ENCODE assay signal across 21 cellular contexts in genomic region chr11:28114116-28114515, GRCh38. TPM values are rescaled to one million over a fixed set of nuclear protein-coding genes. Genes with fewer than 3 reads are reported as not detected.
A peak's percentile ranks its signal among the peaks of the same experiment; 100 is the strongest.
DNase-seq lines count a peak whose midpoint lies in the region; ATAC-seq, FAIRE-seq and TF ChIP-seq lines count a peak whose summit lies in the region.
"Had no signal": no experiment of that assay in that cellular context is flagged by ENCODE, and none has a peak within 500 bp of the region (broad histone marks: within the 10 kb centered on the region; RNA-seq: fewer than 3 reads in every experiment).

No MANE protein-coding gene starts in this region.

- no peak for TF ChIP-seq RAD21 in A549 (conservative IDR thresholded peaks at IDR 0.05 in 1 of 2, IDR thresholded peaks at IDR 0.05 in 1 of 2)
- no peak for TF ChIP-seq RAD21 in IMR-90 (IDR thresholded peaks at IDR 0.05; ENCODE audit: low read length)
- TF ChIP-seq RAD21 in K562 (CRISPR knock-in tag; conservative IDR thresholded peaks at IDR 0.05 in 1 of 2, IDR thresholded peaks at IDR 0.05 in 1 of 2) = no peak

- no peak for DNase-seq in A549 (ENCODE audit: low read depth in 1 of 2, low spot score in 1 of 2)
- no peak for DNase-seq in DND-41
- no peak for DNase-seq in IMR-90
- DNase-seq in K562 (ENCODE audit: extremely low read depth in 1 of 4, low spot score in 3 of 4) = no peak
- DNase-seq in AG08396 (ENCODE audit: low spot score) = no peak
- DNase-seq in left ventricle myocardium superior = no peak
- DNase-seq in NCI-H2227 treated with DMSO at 0.1 percent for 48 hours (lab: John Stamatoyannopoulos, UW) = no peak
- DNase-seq: 8988T; CD4-positive, CD25-positive, alpha-beta regulatory T cell; CD8-positive, alpha-beta memory T cell; DMS 273 treated with DMSO at 0.1 percent for 48 hours; DMS79; GF-D8; GM23248; H9 had no signal

- dilution Hi-C loops in IMR-90 (cut with HindIII; ENCODE audit: low sequenced_read_pairs, unreplicated experiment) = no loop called here

- no peak overlapping the region for H3K23ac ChIP-seq in IMR-90 (ENCODE audit: low read depth, low read length)

- intact Hi-C loops in IMR-90 (cut with micrococcal nuclease) (loop anchor here (5.0 kb wide), 1 partner anchor 1058 kb away; no protein-coding TSS in a partner anchor), K562 (cut with micrococcal nuclease) (no loop called here), left ventricle myocardium superior (cut with micrococcal nuclease) (no loop called here)

- H2BK120ac ChIP-seq in IMR-90 (ENCODE audit: low read depth, low read length) = no peak overlapping the region

- H3K9me3 ChIP-seq in A549 (no peaks in the 10 kb centered on the region), DND-41 (ENCODE audit: insufficient read depth, low read length, severe bottlenecking) (no peaks in the 10 kb centered on the region), IMR-90 (ENCODE audit: control insufficient read depth, insufficient read depth, low read length) (no peaks in the 10 kb centered on the region), K562 (replicated peaks; ENCODE audit: control insufficient read depth, insufficient read depth, low read depth, low read length) (no peaks in the 10 kb centered on the region)
- H3K9me3 ChIP-seq: BLaER1 had no signal

- no peaks in the 10 kb centered on the region for H4K20me1 ChIP-seq in DND-41 (ENCODE audit: insufficient read depth, low read length)
- H4K20me1 ChIP-seq in IMR-90 (ENCODE audit: insufficient read depth, low read length) = no peaks in the 10 kb centered on the region
- H4K20me1 ChIP-seq in K562 (replicated peaks; ENCODE audit: control insufficient read depth, insufficient read depth, low read length) = no peaks in the 10 kb centered on the region
- H4K20me1 ChIP-seq: BLaER1 had no signal

- H2AFZ ChIP-seq in DND-41 (ENCODE audit: low read depth, low read length) = no peak overlapping the region
- H2AFZ ChIP-seq in IMR-90 (replicated peaks; ENCODE audit: low read length, poor library complexity) = no peak overlapping the region
- no peak overlapping the region for H2AFZ ChIP-seq in K562 (ENCODE audit: low read depth, low read length)
- H2AFZ ChIP-seq: GM23248 had no signal

- POLR2A ChIA-PET in A549 (lab: Yijun Ruan, JAX) (no interaction called here), IMR-90 (lab: Charles Lee; ENCODE audit: unreplicated experiment) (no interaction called here), K562 (lab: Yijun Ruan, JAX) (no interaction called here)

- H3K56ac ChIP-seq in IMR-90 (ENCODE audit: extremely low read depth, insufficient read depth, low read length) = no peak overlapping the region

- CTCF ChIA-PET in A549 (lab: Yijun Ruan, JAX) (no interaction called here), IMR-90 (lab: Yijun Ruan, JAX) (no interaction called here), K562 (lab: Yijun Ruan, JAX; ENCODE audit: low intra/inter-chr PET ratio) (interaction anchor here (0.5 to 0.6 kb wide), 2 partner anchors 14 to 904 kb away, joined by 3 read pairs; no protein-coding TSS in a partner anchor)

- H2BK5ac ChIP-seq in IMR-90 (ENCODE audit: low read depth, low read length, poor library complexity, severe bottlenecking) = no peak overlapping the region

- peaks cover 25% of the 10 kb centered on the region for H3K36me3 ChIP-seq in DND-41 (ENCODE audit: insufficient read depth, low read length)
- peaks cover 3% of the 10 kb centered on the region for H3K36me3 ChIP-seq in IMR-90 (ENCODE audit: control insufficient read depth, insufficient read depth, low read length)
- peaks cover 40% of the 10 kb centered on the region for H3K36me3 ChIP-seq in K562 (ENCODE audit: control insufficient read depth, insufficient read depth, low read length)

- H3K9me1 ChIP-seq in IMR-90 (ENCODE audit: insufficient read depth, low read length) = peaks cover 3% of the 10 kb centered on the region; the same call in 1 of the 2 replicates
- H3K9me1 ChIP-seq in K562 (ENCODE audit: control insufficient read depth, insufficient read depth, low read length) = no peaks in the 10 kb centered on the region

- no peak for FAIRE-seq in A549 (lab: Jason Lieb, UNC)
- FAIRE-seq in K562 (lab: Jason Lieb, UNC) = no peak
- FAIRE-seq: D721Med, GM12891, GM18507 had no signal

- H2BK15ac ChIP-seq in IMR-90 (ENCODE audit: low read depth, low read length) = no peak overlapping the region

- H4K91ac ChIP-seq in IMR-90 (ENCODE audit: insufficient read depth, low read depth, low read length) = no peak overlapping the region

- no peak overlapping the region for H2AK9ac ChIP-seq in IMR-90 (replicated peaks; ENCODE audit: low read depth, low read length, poor library complexity)

- TF ChIP-seq POLR2A in A549 (IDR thresholded peaks at IDR 0.05; ENCODE audit: low read length) = no peak
- no peak for TF ChIP-seq POLR2A in IMR-90 (IDR thresholded peaks at IDR 0.05; ENCODE audit: low read depth, low read length)
- no peak for TF ChIP-seq POLR2A in K562 (conservative IDR thresholded peaks at IDR 0.05)

- H3K4me3 ChIP-seq in A549 = no peak overlapping the region
- no peak overlapping the region for H3K4me3 ChIP-seq in DND-41 (ENCODE audit: low read depth in 1 of 2, low read length in 2 of 2)
- H3K4me3 ChIP-seq in IMR-90 (ENCODE audit: insufficient read depth, low read depth, low read length) = no peak overlapping the region
- no peak overlapping the region for H3K4me3 ChIP-seq in K562
- H3K4me3 ChIP-seq: BLaER1, GM23248 had no signal

- no peak overlapping the region for H2BK20ac ChIP-seq in IMR-90 (ENCODE audit: low read depth, low read length)

- H4K5ac ChIP-seq in IMR-90 (ENCODE audit: low read depth, low read length) = no peak overlapping the region

- H3K27ac ChIP-seq in A549 (no peak overlapping the region), DND-41 (ENCODE audit: low read length) (no peak overlapping the region), IMR-90 (ENCODE audit: insufficient read depth, low read length) (no peak overlapping the region), K562 (ENCODE audit: extremely low read depth, low read depth, low read length) (no peak overlapping the region)
- H3K27ac ChIP-seq: BLaER1, C4-2B, GM23248 had no signal

- ATAC-seq in A549 (no peak), DND-41 (ENCODE audit: insufficient read depth, low read depth) (no peak), IMR-90 (ENCODE audit: low read depth) (no peak), K562 (no peak), left ventricle myocardium superior (no peak)
- ATAC-seq: HCT116 had no signal

- H3K9ac ChIP-seq in DND-41 (ENCODE audit: low read depth, low read length) (no peak overlapping the region), IMR-90 (ENCODE audit: low read depth, low read length) (no peak overlapping the region), K562 (ENCODE audit: insufficient read depth in 1 of 2, low read depth in 2 of 2, low read length in 2 of 2) (no peak overlapping the region)
- H3K9ac ChIP-seq: BLaER1, GM23248 had no signal

- WGBS in A549 (ENCODE audit: missing lambda C conversion rate) = 90% methylated on average over 4 of the region's 4 CpGs
- WGBS in IMR-90 (ENCODE audit: extremely low coverage in 2 of 2, insufficient read length in 1 of 2), 2 experiments = 100% methylated on average over 1 of the region's 4 CpGs; no CpG with 5 or more reads in 1 of the 2 experiments
- 97% methylated on average over 4 of the region's 4 CpGs for WGBS in K562 (ENCODE audit: insufficient coverage, low coverage, missing lambda C conversion rate)

- H3K14ac ChIP-seq in IMR-90 (replicated peaks; ENCODE audit: low read depth, low read length) = no peak overlapping the region

- H3K4me2 ChIP-seq in A549 (no peak overlapping the region), DND-41 (ENCODE audit: insufficient read depth, low read length) (peak overlapping the region; percentile 6; the same call in 1 of the 2 replicates), IMR-90 (ENCODE audit: low read depth, low read length) (no peak overlapping the region), K562 (ENCODE audit: insufficient read depth, low read length) (no peak overlapping the region)
- H3K4me2 ChIP-seq: BLaER1 had no signal

- H3K4ac ChIP-seq in IMR-90 (ENCODE audit: low read depth, low read length) = no peak overlapping the region

- in situ Hi-C loops in IMR-90 (cut with MboI; ENCODE audit: low sequenced_read_pairs) = no loop called here
- in situ Hi-C loops in K562 (cut with MboI) = no loop called here

- H3K4me1 ChIP-seq in A549 (peaks cover 31% of the 10 kb centered on the region), DND-41 (ENCODE audit: insufficient read depth, low read length) (peaks cover 30% of the 10 kb centered on the region), IMR-90 (ENCODE audit: control insufficient read depth, insufficient read depth, low read length) (no peaks in the 10 kb centered on the region; the same call in 1 of the 2 replicates), K562 (replicated peaks in 1 of 2; ENCODE audit: control insufficient read depth in 2 of 2, insufficient read depth in 2 of 2, low read length in 2 of 2) (no peaks in the 10 kb centered on the region; a peak in 1 of 5 replicates)

- no peak overlapping the region for H3K18ac ChIP-seq in IMR-90 (ENCODE audit: low read depth, low read length)

- H3K79me1 ChIP-seq in IMR-90 (ENCODE audit: low read depth in 1 of 2, low read length in 2 of 2) = peaks cover 14 to 35% of the 10 kb centered on the region in 2 experiments

- H2AK5ac ChIP-seq in IMR-90 (ENCODE audit: low read depth, low read length) = no peak overlapping the region

- TF ChIP-seq CTCF in A549 (IDR thresholded peaks at IDR 0.05) (no peak), DND-41 (IDR thresholded peaks at IDR 0.05; ENCODE audit: borderline replicate concordance, extremely low read depth, low read length, poor library complexity, severe bottlenecking) (no peak), IMR-90 (conservative IDR thresholded peaks at IDR 0.05; ENCODE audit: low read depth, low read length) (no peak), K562 (IDR thresholded peaks at IDR 0.05 in 2 of 3, conservative IDR thresholded peaks at IDR 0.05 in 1 of 3; ENCODE audit: insufficient read depth in 2 of 3, low read depth in 1 of 3, low read length in 3 of 3) (no peak)

- H3K79me2 ChIP-seq in DND-41 (ENCODE audit: insufficient read depth, low read length) = peaks cover 71% of the 10 kb centered on the region
- peaks cover 70% of the 10 kb centered on the region for H3K79me2 ChIP-seq in K562 (ENCODE audit: control insufficient read depth, insufficient read depth, low read length)

- H3K27me3 ChIP-seq in DND-41 (ENCODE audit: insufficient read depth, low read length, poor library complexity) (no peaks in the 10 kb centered on the region), IMR-90 (ENCODE audit: control insufficient read depth, insufficient read depth, low read length) (no peaks in the 10 kb centered on the region), K562 (ENCODE audit: control insufficient read depth in 2 of 2, insufficient read depth in 2 of 2, low read length in 2 of 2) (no peaks in the 10 kb centered on the region)
- H3K27me3 ChIP-seq: BLaER1 had no signal

- TF ChIP-seq EP300 in A549 (IDR thresholded peaks at IDR 0.05) = no peak
- no peak for TF ChIP-seq EP300 in K562 (IDR thresholded peaks at IDR 0.05; ENCODE audit: low read length)

- H4K8ac ChIP-seq in IMR-90 (ENCODE audit: low read depth in 2 of 2, low read length in 2 of 2) = no peak overlapping the region

- BruUV-seq in IMR-90 (replicated peaks; lab: Mats Ljungman, UMichigan) (no TSS peak), K562 (replicated peaks; lab: Mats Ljungman, UMichigan) (no TSS peak)

RNA-seq across cellular contexts. Expression of gene METTL15, which starts 5.9 kb away (rescaled TPM):
- polyA plus RNA-seq in A549 (2011; rRNA removed) (21.9 and 23.5 TPM in 2 replicates), A549 (2017; fragmentation: RNase III; extraction: RNeasy Plus Mini Kit Qiagen cat#74134 plus additional on column Dnase treatment) (8.9 to 9.5 TPM (median 9.0 TPM) in 3 replicates), IMR-90 (2012; rRNA removed) (5.3 and 6.5 TPM in 2 replicates), K562 (2011; rRNA removed) (17.5 and 20.4 TPM in 2 replicates), K562 (2014; fragmentation: Illumina TruSeq; extraction: Trizol) (10.1 and 12.1 TPM in 2 replicates), K562 (2014; fragmentation: Nextera tagmentation; extraction: Ambion mirVana) (10 to 100 TPM; 19.1 to 20.9 TPM), K562 (2014; rRNA removed) (11.6 and 12.0 TPM in 2 replicates)
- polyA plus RNA-seq in A549 (2012; cell fraction: cytosol; rRNA removed) = 3.9 and 6.1 TPM in 2 replicates
- polyA plus RNA-seq in A549 (2012; cell fraction: nucleus; rRNA removed) = 3.5 and 5.0 TPM in 2 replicates
- 47.9 and 48.2 TPM in 2 replicates for polyA minus RNA-seq in A549 (2011; rRNA and poly(A)+ RNA removed)
- total RNA-seq in IMR-90 (2012; rRNA removed) (24.4 and 30.5 TPM in 2 replicates), K562 (2014; rRNA removed) (10.4 and 10.7 TPM in 2 replicates), K562 (2014; rRNA removed; fragmentation: Illumina TruSeq; extraction: Trizol) (21.7 and 24.2 TPM in 2 replicates), K562 (2015; rRNA removed; fragmentation: Illumina TruSeq; extraction: Trizol) (15.9 and 16.1 TPM in 2 replicates), K562 (2021) (12.5 and 15.9 TPM in 2 replicates), left ventricle myocardium superior (10.5 TPM)
- polyA plus RNA-seq in IMR-90 (2012; cell fraction: cytosol; rRNA removed) = 2.0 and 4.9 TPM in 2 replicates
- polyA plus RNA-seq in IMR-90 (2012; cell fraction: nucleus; rRNA removed; ENCODE audit: low replicate concordance) = 1.7 and 10.9 TPM in 2 replicates
- 32.0 and 54.2 TPM in 2 replicates for total RNA-seq in K562 (2011; cell fraction: chromatin; rRNA removed; ENCODE audit: low replicate concordance)
- 11.5 and 16.8 TPM in 2 replicates for total RNA-seq in K562 (2011; cell fraction: nucleolus; rRNA removed)
- total RNA-seq in K562 (2011; cell fraction: nucleoplasm; rRNA removed) = 26.0 and 39.6 TPM in 2 replicates
- 6.8 and 11.1 TPM in 2 replicates for polyA plus RNA-seq in K562 (2011; cell fraction: cytosol; rRNA removed)
- polyA plus RNA-seq in K562 (2011; cell fraction: nucleus; rRNA removed) = 13.2 and 14.6 TPM in 2 replicates
- polyA plus RNA-seq in K562 (2012) = 8.5 and 8.6 TPM in 2 replicates
- polyA minus RNA-seq in K562 (2011; rRNA and poly(A)+ RNA removed) = 32.8 and 40.0 TPM in 2 replicates
- 10.6 and 13.9 TPM in 2 replicates for polyA minus RNA-seq in K562 (2011; cell fraction: cytosol; rRNA and poly(A)+ RNA removed)
- polyA minus RNA-seq in K562 (2011; cell fraction: nucleus; rRNA and poly(A)+ RNA removed) = 36.2 and 64.3 TPM in 2 replicates

RNA-seq across cellular contexts. Expression of gene KIF18A, which starts 6.2 kb away (rescaled TPM):
- polyA plus RNA-seq in A549 (2011; rRNA removed) (29.8 and 47.2 TPM in 2 replicates), A549 (2017; fragmentation: RNase III; extraction: RNeasy Plus Mini Kit Qiagen cat#74134 plus additional on column Dnase treatment) (24.8 to 25.6 TPM (median 25.5 TPM) in 3 replicates), IMR-90 (2012; rRNA removed) (7.6 and 8.9 TPM in 2 replicates), K562 (2011; rRNA removed) (22.0 and 24.4 TPM in 2 replicates), K562 (2014; fragmentation: Illumina TruSeq; extraction: Trizol) (24.1 and 27.0 TPM in 2 replicates), K562 (2014; fragmentation: Nextera tagmentation; extraction: Ambion mirVana) (10 to 100 TPM; 20.8 to 24.3 TPM), K562 (2014; rRNA removed) (17.3 TPM in 2 replicates)
- 7.3 and 7.5 TPM in 2 replicates for polyA plus RNA-seq in A549 (2012; cell fraction: cytosol; rRNA removed)
- 6.7 and 9.3 TPM in 2 replicates for polyA plus RNA-seq in A549 (2012; cell fraction: nucleus; rRNA removed)
- 31.7 and 32.2 TPM in 2 replicates for polyA minus RNA-seq in A549 (2011; rRNA and poly(A)+ RNA removed)
- total RNA-seq in IMR-90 (2012; rRNA removed) (24.4 and 37.2 TPM in 2 replicates), K562 (2014; rRNA removed) (15.1 and 16.4 TPM in 2 replicates), K562 (2014; rRNA removed; fragmentation: Illumina TruSeq; extraction: Trizol) (36.1 and 42.6 TPM in 2 replicates), K562 (2015; rRNA removed; fragmentation: Illumina TruSeq; extraction: Trizol) (29.6 and 32.9 TPM in 2 replicates), K562 (2021) (22.1 and 22.5 TPM in 2 replicates), left ventricle myocardium superior (0.37 TPM)
- 0.57 and 1.2 TPM in 2 replicates for polyA plus RNA-seq in IMR-90 (2012; cell fraction: cytosol; rRNA removed)
- 0.86 and 9.4 TPM in 2 replicates for polyA plus RNA-seq in IMR-90 (2012; cell fraction: nucleus; rRNA removed; ENCODE audit: low replicate concordance)
- total RNA-seq in K562 (2011; cell fraction: chromatin; rRNA removed; ENCODE audit: low replicate concordance) = 29.1 and 184 TPM in 2 replicates
- 14.5 and 23.7 TPM in 2 replicates for total RNA-seq in K562 (2011; cell fraction: nucleolus; rRNA removed)
- 44.7 and 45.4 TPM in 2 replicates for total RNA-seq in K562 (2011; cell fraction: nucleoplasm; rRNA removed)
- polyA plus RNA-seq in K562 (2011; cell fraction: cytosol; rRNA removed) = 2.9 and 7.4 TPM in 2 replicates
- 14.0 and 23.7 TPM in 2 replicates for polyA plus RNA-seq in K562 (2011; cell fraction: nucleus; rRNA removed)
- 18.1 and 19.0 TPM in 2 replicates for polyA plus RNA-seq in K562 (2012)
- 66.0 and 74.0 TPM in 2 replicates for polyA minus RNA-seq in K562 (2011; rRNA and poly(A)+ RNA removed)
- 12.3 and 14.2 TPM in 2 replicates for polyA minus RNA-seq in K562 (2011; cell fraction: cytosol; rRNA and poly(A)+ RNA removed)
- 73.2 and 125 TPM in 2 replicates for polyA minus RNA-seq in K562 (2011; cell fraction: nucleus; rRNA and poly(A)+ RNA removed)

Comparison
In these comparisons a context has a peak if more than half of its experiments do, and no peak if none do; other contexts are left out.
1. RNA of gene KIF18A, which starts 6.2 kb away (total RNA-seq): 14.5 to 184 TPM in K562 and 24.4 to 37.2 TPM in IMR-90; 0.37 TPM in left ventricle myocardium superior (single experiment); every median in the first group is over 10 times any median in the second.
2. Of the 35 proteins assayed by ChIP-seq in both K562 and A549: peak only in K562: none; only in A549: MAFK; in both: none; in neither: 34.